Comparison of ENCODE assay signal across 10 cellular contexts in genomic region chr2:152558174-152559091, GRCh38.
DNase-seq lines count a peak whose midpoint lies in the region; ATAC-seq and TF ChIP-seq lines count a peak whose summit lies in the region.
"Had no signal": no experiment of that assay in that cellular context is flagged by ENCODE, and none has a peak within 500 bp of the region (broad histone marks: within the 10 kb centered on the region; RNA-seq: fewer than 3 reads in every experiment).

No MANE protein-coding gene starts in this region.

- no peak overlapping the region for H3K4me3 Mint-ChIP-seq in osteocyte (ENCODE audit: unreplicated experiment)

- peaks cover 34% of the 10 kb centered on the region for H3K4me1 Mint-ChIP-seq in osteocyte (ENCODE audit: unreplicated experiment)

- no peak overlapping the region for H3K4me3 ChIP-seq in cardiac fibroblast (replicated peaks in 1 of 2; ENCODE audit: low read depth in 2 of 2, low read length in 2 of 2)

- ATAC-seq in GM18511 (IDR thresholded peaks at IDR 0.05; ENCODE audit: unreplicated experiment) = peak; percentile 82

- TF ChIP-seq CTCF in cardiac fibroblast (IDR thresholded peaks at IDR 0.05; ENCODE audit: low read depth, low read length) (no peak), osteocyte (IDR thresholded peaks at IDR 0.05) (no peak)

- peak overlapping the region; percentile 48 for H3K27ac Mint-ChIP-seq in osteocyte (ENCODE audit: unreplicated experiment)

- DNase-seq in LHCN-M2 (ENCODE audit: low read depth) = peak; percentile 86
- DNase-seq in cardiac fibroblast (ENCODE audit: low read depth in 2 of 2) = peak; percentile 84 to 86
- DNase-seq in osteocyte (ENCODE audit: extremely low spot score, unreplicated experiment) = no peak
- DNase-seq in T-helper 9 cell = no peak
- no peak for DNase-seq in SKM-1 (lab: John Stamatoyannopoulos, UW; ENCODE audit: unreplicated experiment)
- DNase-seq in COR-L47 (lab: John Stamatoyannopoulos, UW) = no peak
- DNase-seq in C1 segment of cervical spinal cord (lab: John Stamatoyannopoulos, UW) = no peak
- DNase-seq: activated CD4-positive, alpha-beta T cell treated with anti-CD3 and anti-CD28 coated beads, Interleukin-2, amount 50 U/mL, for 1 hour; stimulated activated naive CD4-positive, alpha-beta T cell treated with Interleukin-2 at 50 U/mL for 16 hours had no signal

- no peaks in the 10 kb centered on the region for H3K9me3 Mint-ChIP-seq in osteocyte (ENCODE audit: unreplicated experiment)

- no peaks in the 10 kb centered on the region for H3K27me3 Mint-ChIP-seq in osteocyte (ENCODE audit: unreplicated experiment)

- H3K36me3 Mint-ChIP-seq in osteocyte (ENCODE audit: unreplicated experiment) = peaks cover 11% of the 10 kb centered on the region

Comparison
In these comparisons a context has a peak if more than half of its experiments do, and no peak if none do; other contexts are left out.
1. DNase-seq: peak in LHCN-M2 (single experiment) and cardiac fibroblast (2 of 2); none in osteocyte (single experiment), T-helper 9 cell (single experiment), SKM-1 (single experiment), COR-L47 (single experiment) and C1 segment of cervical spinal cord (0 of 14).